23 cellular contexts compared by ENCODE assay signal in the genomic region with DNA sequence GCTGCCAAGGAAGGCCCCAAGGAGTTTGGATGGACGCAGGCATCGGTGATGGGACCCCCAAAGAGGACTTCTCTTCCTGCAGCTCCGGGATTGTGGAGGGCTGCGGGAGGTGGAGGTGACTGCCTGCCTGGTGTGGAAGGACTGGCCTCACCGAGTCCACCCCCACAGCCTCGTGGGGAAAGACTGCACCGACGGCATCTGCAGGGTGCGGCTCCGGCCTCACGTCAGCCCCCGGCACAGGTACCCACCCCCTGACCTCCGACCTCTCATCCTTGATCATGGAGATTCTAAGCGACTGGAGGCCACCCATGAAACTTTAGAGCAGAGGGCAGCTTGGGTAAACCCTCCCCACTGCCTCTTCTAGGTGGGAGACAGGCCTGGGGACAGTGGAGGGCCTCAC. TPM values are rescaled to one million over a fixed set of nuclear protein-coding genes. Genes with fewer than 3 reads are reported as not detected.
A peak's percentile ranks its signal among the peaks of the same experiment; 100 is the strongest.
DNase-seq lines count a peak whose midpoint lies in the region; ATAC-seq, FAIRE-seq and TF ChIP-seq lines count a peak whose summit lies in the region.
"Had no signal": no experiment of that assay in that cellular context is flagged by ENCODE, and none has a peak within 500 bp of the region (broad histone marks: within the 10 kb centered on the region; RNA-seq: fewer than 3 reads in every experiment).

No MANE protein-coding gene starts in this region.

- no peaks in the 10 kb centered on the region for H3K27me3 ChIP-seq in CD4-positive, alpha-beta T cell (ENCODE audit: control insufficient read depth, insufficient read depth, low read length)
- H3K27me3 ChIP-seq in IMR-90 (ENCODE audit: control insufficient read depth, insufficient read depth, low read length): no peaks in the 10 kb centered on the region
- H3K27me3 ChIP-seq in H1 (replicated peaks in 1 of 4; ENCODE audit: control insufficient read depth in 3 of 4, extremely low read depth in 1 of 4, insufficient read depth in 3 of 4, low read length in 3 of 4): no peaks in the 10 kb centered on the region
- H3K27me3 ChIP-seq in naive thymus-derived CD4-positive, alpha-beta T cell (ENCODE audit: control insufficient read depth in 2 of 2, insufficient read depth in 2 of 2, low read length in 2 of 2): no peaks in the 10 kb centered on the region
- H3K27me3 ChIP-seq: SJSA1 had no signal

- H2BK20ac ChIP-seq in IMR-90 (ENCODE audit: low read depth, low read length) (no peak overlapping the region), H1 (ENCODE audit: low read length) (no peak overlapping the region)

- no peak overlapping the region for H2BK15ac ChIP-seq in IMR-90 (ENCODE audit: low read depth, low read length)
- H2BK15ac ChIP-seq in H1 (ENCODE audit: low read length): no peak overlapping the region

- H3K23ac ChIP-seq in IMR-90 (ENCODE audit: low read depth, low read length) (no peak overlapping the region), H1 (ENCODE audit: insufficient read length) (no peak overlapping the region)

- H3K18ac ChIP-seq in IMR-90 (ENCODE audit: low read depth, low read length) (no peak overlapping the region), H1 (ENCODE audit: extremely low read depth, low read length) (no peak overlapping the region)

- TF ChIP-seq RAD21 in IMR-90 (IDR thresholded peaks at IDR 0.05; ENCODE audit: low read length) (no peak), H1 (IDR thresholded peaks at IDR 0.05 in 1 of 2, conservative IDR thresholded peaks at IDR 0.05 in 1 of 2; ENCODE audit: low read depth in 2 of 2, low read length in 2 of 2) (no peak)

- H2BK12ac ChIP-seq in H1 (ENCODE audit: low read depth, low read length): no peak overlapping the region

- H2BK5ac ChIP-seq in IMR-90 (ENCODE audit: low read depth, low read length, poor library complexity, severe bottlenecking): no peak overlapping the region
- H2BK5ac ChIP-seq in H1 (ENCODE audit: low read depth, low read length): no peak overlapping the region

- peaks cover 2% of the 10 kb centered on the region for H3K4me1 Mint-ChIP-seq in CD4-positive, alpha-beta T cell (ENCODE audit: low read depth)
- H3K4me1 Mint-ChIP-seq in naive thymus-derived CD4-positive, alpha-beta T cell: peaks cover 0 to 2% (median 0%) of the 10 kb centered on the region in 7 donors

- no peak for DNase-seq in CD4-positive, alpha-beta T cell
- DNase-seq in IMR-90: no peak
- no peak for DNase-seq in H1 (ENCODE audit: low read depth in 1 of 2, low spot score in 2 of 2)
- DNase-seq in naive thymus-derived CD4-positive, alpha-beta T cell: no peak
- DNase-seq in left lobe of liver (ENCODE audit: low spot score): no peak
- DNase-seq in erythroblast (lab: John Stamatoyannopoulos, UW): no peak
- DNase-seq: DMS53, GOT3, NCI-H1092, NCI-H1417 treated with DMSO at 0.1 percent for 48 hours, NCI-H187 treated with DMSO at 0.1 percent for 48 hours, NCI-H2107, NCI-H526 treated with DMSO at 0.1 percent for 48 hours, Right ventricle myocardium superior, RPMI8226 had no signal

- H3K23me2 ChIP-seq in H1 (ENCODE audit: low read depth, low read length): no peaks in the 10 kb centered on the region

- intact Hi-C loops in CD4-positive, alpha-beta T cell (cut with DNase I, micrococcal nuclease): no loop called here
- intact Hi-C loops in IMR-90 (cut with micrococcal nuclease): no loop called here
- intact Hi-C loops in naive thymus-derived CD4-positive, alpha-beta T cell (cut with micrococcal nuclease): no loop called here

- H4K8ac ChIP-seq in IMR-90 (ENCODE audit: low read depth in 2 of 2, low read length in 2 of 2): no peak overlapping the region
- no peak overlapping the region for H4K8ac ChIP-seq in H1 (ENCODE audit: extremely low read depth, insufficient read depth, low read length)

- no peaks in the 10 kb centered on the region for H3K9me3 ChIP-seq in CD4-positive, alpha-beta T cell (ENCODE audit: control insufficient read depth, low read length)
- H3K9me3 ChIP-seq in IMR-90 (ENCODE audit: control insufficient read depth, insufficient read depth, low read length): no peaks in the 10 kb centered on the region
- no peaks in the 10 kb centered on the region for H3K9me3 ChIP-seq in H1 (ENCODE audit: insufficient read depth in 2 of 2, low read depth in 1 of 2, low read length in 1 of 2)
- no peaks in the 10 kb centered on the region for H3K9me3 ChIP-seq in naive thymus-derived CD4-positive, alpha-beta T cell (ENCODE audit: control insufficient read depth in 2 of 3, low read length in 3 of 3)
- H3K9me3 ChIP-seq: SJSA1 had no signal

- no TSS peak for BruUV-seq in IMR-90 (replicated peaks; lab: Mats Ljungman, UMichigan)

- CTCF ChIA-PET in CD4-positive, alpha-beta T cell (lab: Charles Lee): interaction anchor here (0.5 to 1.4 kb wide), 2 partner anchors 38 to 122 kb away, joined by 3 to 4 read pairs; no protein-coding TSS in a partner anchor
- CTCF ChIA-PET in IMR-90 (lab: Yijun Ruan, JAX) (no interaction called here), H1 (lab: Charles Lee; ENCODE audit: partially characterized antibody) (interaction anchor here (0.6 to 1.1 kb wide), 3 partner anchors 15 to 379 kb away, joined by 3 to 5 read pairs (median 3); no protein-coding TSS in a partner anchor)
- CTCF ChIA-PET in naive thymus-derived CD4-positive, alpha-beta T cell (lab: Charles Lee): no interaction called here

- H3K4me3 Mint-ChIP-seq in CD4-positive, alpha-beta T cell: no peak overlapping the region
- no peak overlapping the region for H3K4me3 Mint-ChIP-seq in naive thymus-derived CD4-positive, alpha-beta T cell

- H3K4me2 ChIP-seq in IMR-90 (ENCODE audit: low read depth, low read length): no peak overlapping the region
- no peak overlapping the region for H3K4me2 ChIP-seq in H1 (ENCODE audit: insufficient read depth in 1 of 2, low read depth in 2 of 2, low read length in 2 of 2)

- H3K9me1 ChIP-seq in IMR-90 (ENCODE audit: insufficient read depth, low read length): no peaks in the 10 kb centered on the region

- H4K20me1 ChIP-seq in IMR-90 (ENCODE audit: insufficient read depth, low read length) (no peaks in the 10 kb centered on the region), H1 (replicated peaks in 1 of 2; ENCODE audit: control insufficient read depth in 1 of 2, insufficient read depth in 2 of 2, low read length in 2 of 2) (no peaks in the 10 kb centered on the region)

- no peak overlapping the region for H2BK120ac ChIP-seq in IMR-90 (ENCODE audit: low read depth, low read length)
- H2BK120ac ChIP-seq in H1 (replicated peaks; ENCODE audit: low read depth, low read length): no peak overlapping the region

- no peaks in the 10 kb centered on the region for H3K9me3 Mint-ChIP-seq in CD4-positive, alpha-beta T cell
- H3K9me3 Mint-ChIP-seq in naive thymus-derived CD4-positive, alpha-beta T cell: no peaks in the 10 kb centered on the region
- H3K9me3 Mint-ChIP-seq: IgD-negative memory B cell had no signal

- no peak overlapping the region for H3K56ac ChIP-seq in IMR-90 (ENCODE audit: extremely low read depth, insufficient read depth, low read length)
- H3K56ac ChIP-seq in H1 (replicated peaks; ENCODE audit: insufficient read length, low read depth, low read length): no peak overlapping the region

- 0 out of 4 replicates have a peak, but pooled peaks cover 0 to 3% of the 10 kb centered on the region in 2 experiments for H3K79me1 ChIP-seq in IMR-90 (ENCODE audit: low read depth in 1 of 2, low read length in 2 of 2)
- H3K79me1 ChIP-seq in H1 (ENCODE audit: low read depth, low read length): no peaks in the 10 kb centered on the region

- TF ChIP-seq CTCF in CD4-positive, alpha-beta T cell (IDR thresholded peaks at IDR 0.05): no peak
- TF ChIP-seq CTCF in IMR-90 (conservative IDR thresholded peaks at IDR 0.05; ENCODE audit: low read depth, low read length) (no peak), H1 (IDR thresholded peaks at IDR 0.05; ENCODE audit: control extremely low read depth in 1 of 3, insufficient read depth in 1 of 3, low read depth in 1 of 3, low read length in 3 of 3) (no peak)

- H2AK5ac ChIP-seq in IMR-90 (ENCODE audit: low read depth, low read length) (no peak overlapping the region), H1 (ENCODE audit: low read depth, low read length) (peak overlapping the region; percentile 39; the same call in 1 of the 2 replicates)

- H2AK9ac ChIP-seq in IMR-90 (replicated peaks; ENCODE audit: low read depth, low read length, poor library complexity): peak overlapping the region; percentile 78

- peaks cover 43% of the 10 kb centered on the region for H3K36me3 Mint-ChIP-seq in CD4-positive, alpha-beta T cell (ENCODE audit: low read depth)
- H3K36me3 Mint-ChIP-seq in naive thymus-derived CD4-positive, alpha-beta T cell: peaks cover 4 to 16% (median 8%) of the 10 kb centered on the region in 5 donors

- no peaks in the 10 kb centered on the region for H3K27me3 Mint-ChIP-seq in CD4-positive, alpha-beta T cell
- H3K27me3 Mint-ChIP-seq in naive thymus-derived CD4-positive, alpha-beta T cell: no peaks in the 10 kb centered on the region
- H3K27me3 Mint-ChIP-seq: IgD-negative memory B cell had no signal

- FAIRE-seq in H1 (lab: Jason Lieb, UNC): no peak

- H3K4me3 ChIP-seq in IMR-90 (ENCODE audit: insufficient read depth, low read depth, low read length) (no peak overlapping the region), H1 (ENCODE audit: extremely low read depth in 1 of 4, insufficient read depth in 2 of 4, low read depth in 3 of 4, low read length in 4 of 4) (no peak overlapping the region)
- no peak overlapping the region for H3K4me3 ChIP-seq in naive thymus-derived CD4-positive, alpha-beta T cell (ENCODE audit: low read length)
- H3K4me3 ChIP-seq: SJSA1 had no signal

- H3K27ac Mint-ChIP-seq in CD4-positive, alpha-beta T cell: peak overlapping the region; percentile 7
- H3K27ac Mint-ChIP-seq in naive thymus-derived CD4-positive, alpha-beta T cell: peak overlapping the region in 2 of 9 donors; percentile 25 to 45

- H3K36me3 ChIP-seq in IMR-90 (ENCODE audit: control insufficient read depth, insufficient read depth, low read length): peaks cover 11% of the 10 kb centered on the region
- no peaks in the 10 kb centered on the region; a peak in 1 of 8 replicates for H3K36me3 ChIP-seq in H1 (ENCODE audit: control insufficient read depth in 2 of 4, insufficient read depth in 4 of 4, low read length in 3 of 4)
- peaks cover 0 to 21% (median 0%) of the 10 kb centered on the region in 3 experiments for H3K36me3 ChIP-seq in naive thymus-derived CD4-positive, alpha-beta T cell (ENCODE audit: control insufficient read depth in 2 of 3, insufficient read depth in 3 of 3, low read length in 3 of 3)

- no peak overlapping the region for H4K5ac ChIP-seq in IMR-90 (ENCODE audit: low read depth, low read length)
- no peak overlapping the region for H4K5ac ChIP-seq in H1 (ENCODE audit: insufficient read length, low read depth, low read length)

- dilution Hi-C loops in IMR-90 (cut with HindIII; ENCODE audit: low sequenced_read_pairs, unreplicated experiment): no loop called here

- WGBS in IMR-90 (ENCODE audit: extremely low coverage in 2 of 2, insufficient read length in 1 of 2), 2 experiments: 100% methylated on average over 1 of the region's 14 CpGs; no CpG with 5 or more reads in 1 of the 2 experiments
- WGBS in H1 (ENCODE audit: extremely low coverage in 1 of 2, insufficient coverage in 1 of 2, insufficient read length in 1 of 2, insufficient replicate concordance in 2 of 2, low coverage in 1 of 2, low lambda C conversion rate in 2 of 2, missing lambda C conversion rate in 1 of 2), 2 experiments: 95% methylated on average over 7 of the region's 14 CpGs; no CpG with 5 or more reads in 1 of the 2 experiments

- in situ Hi-C loops in IMR-90 (cut with MboI; ENCODE audit: low sequenced_read_pairs): no loop called here

- no peak overlapping the region for H3K14ac ChIP-seq in IMR-90 (replicated peaks; ENCODE audit: low read depth, low read length)
- no peak overlapping the region for H3K14ac ChIP-seq in H1 (ENCODE audit: insufficient read length)

- ATAC-seq in CD4-positive, alpha-beta T cell (ENCODE audit: poor library complexity): peak; percentile 7
- ATAC-seq in IMR-90 (ENCODE audit: low read depth): no peak
- peak; percentile 19 for ATAC-seq in naive thymus-derived CD4-positive, alpha-beta T cell
- ATAC-seq in GM18867 (IDR thresholded peaks at IDR 0.05; ENCODE audit: unreplicated experiment): no peak
- ATAC-seq in left lobe of liver: no peak
- ATAC-seq in HG03135 (IDR thresholded peaks at IDR 0.05; ENCODE audit: unreplicated experiment): no peak
- ATAC-seq: HCT116 had no signal

- H4K91ac ChIP-seq in IMR-90 (ENCODE audit: insufficient read depth, low read depth, low read length) (no peak overlapping the region), H1 (replicated peaks; ENCODE audit: insufficient read length, low read length) (no peak overlapping the region)

- H3K9ac ChIP-seq in IMR-90 (ENCODE audit: low read depth, low read length) (no peak overlapping the region), H1 (replicated peaks in 1 of 4; ENCODE audit: extremely low read depth in 1 of 4, low read depth in 3 of 4, low read length in 3 of 4) (no peak overlapping the region; a peak in 1 of 7 replicates)

- POLR2A ChIA-PET in CD4-positive, alpha-beta T cell (lab: Charles Lee): no interaction called here
- POLR2A ChIA-PET in IMR-90 (lab: Charles Lee; ENCODE audit: unreplicated experiment) (no interaction called here), H1 (lab: Charles Lee; ENCODE audit: partially characterized antibody) (interaction anchor here (0.6 to 1.2 kb wide), 3 partner anchors 9 to 176 kb away, joined by 3 to 4 read pairs (median 3); a partner anchor contains a TSS)
- POLR2A ChIA-PET in naive thymus-derived CD4-positive, alpha-beta T cell (lab: Charles Lee): no interaction called here

- H2AFZ ChIP-seq in IMR-90 (replicated peaks; ENCODE audit: low read length, poor library complexity): no peak overlapping the region
- H2AFZ ChIP-seq in H1 (ENCODE audit: low read length): no peak overlapping the region

- H3K79me2 ChIP-seq in H1 (ENCODE audit: control insufficient read depth in 1 of 2, insufficient read depth in 2 of 2, low read length in 2 of 2): no peaks in the 10 kb centered on the region

- no peak for TF ChIP-seq EP300 in H1 (IDR thresholded peaks at IDR 0.05; ENCODE audit: borderline replicate concordance in 1 of 2, low read depth in 2 of 2, low read length in 2 of 2)

- H3K4me1 ChIP-seq in IMR-90 (ENCODE audit: control insufficient read depth, insufficient read depth, low read length) (no peaks in the 10 kb centered on the region), H1 (replicated peaks in 1 of 4; ENCODE audit: control insufficient read depth in 3 of 4, insufficient read depth in 4 of 4, low read length in 3 of 4) (0 out of 7 replicates have a peak, but pooled peaks cover 0 to 2% (median 0%) of the 10 kb centered on the region in 4 experiments)
- peaks cover 0 to 4% of the 10 kb centered on the region in 2 donors for H3K4me1 ChIP-seq in naive thymus-derived CD4-positive, alpha-beta T cell (ENCODE audit: control insufficient read depth in 2 of 2, insufficient read depth in 2 of 2, low read length in 2 of 2)
- H3K4me1 ChIP-seq: SJSA1 had no signal

- TF ChIP-seq POLR2A in IMR-90 (IDR thresholded peaks at IDR 0.05; ENCODE audit: low read depth, low read length): no peak
- no peak for TF ChIP-seq POLR2A in H1 (IDR thresholded peaks at IDR 0.05; ENCODE audit: control extremely low read depth in 1 of 2, low read depth in 2 of 2, low read length in 2 of 2)
- no peak for TF ChIP-seq POLR2A in erythroblast (IDR thresholded peaks at IDR 0.05; ENCODE audit: low read length)

- no peak overlapping the region for H3K27ac ChIP-seq in CD4-positive, alpha-beta T cell (ENCODE audit: low read depth, low read length)
- H3K27ac ChIP-seq in IMR-90 (ENCODE audit: insufficient read depth, low read length) (no peak overlapping the region), H1 (ENCODE audit: low read depth, low read length) (no peak overlapping the region)
- H3K27ac ChIP-seq in naive thymus-derived CD4-positive, alpha-beta T cell (ENCODE audit: low read depth, low read length): no peak overlapping the region
- H3K27ac ChIP-seq: SJSA1 had no signal

- no peak overlapping the region for H3K4ac ChIP-seq in IMR-90 (ENCODE audit: low read depth, low read length)
- no peak overlapping the region for H3K4ac ChIP-seq in H1 (replicated peaks; ENCODE audit: insufficient read length, low read depth, low read length)

RNA-seq across cellular contexts. Expression of a gene that starts 16.9 kb away (rescaled TPM):
- total RNA-seq in CD4-positive, alpha-beta T cell: 100 to 1,000 TPM; 152 to 154 TPM
- total RNA-seq in IMR-90 (2012; rRNA removed): 19.9 and 20.6 TPM in 2 replicates
- 31.7 and 34.9 TPM in 2 replicates for polyA plus RNA-seq in IMR-90 (2012; rRNA removed)
- polyA plus RNA-seq in IMR-90 (2012; cell fraction: cytosol; rRNA removed): 15.3 and 30.0 TPM in 2 replicates
- polyA plus RNA-seq in IMR-90 (2012; cell fraction: nucleus; rRNA removed; ENCODE audit: low replicate concordance): 532 and 592 TPM in 2 replicates
- 63.4 and 71.7 TPM in 2 replicates for total RNA-seq in H1 (2021; fragmentation: NEBNext Ultra II Directional; extraction: Animal tissue kit (Norgen Biotek cat#: 25700))
- 22.3 and 25.8 TPM in 2 replicates for polyA plus RNA-seq in H1 (2011; rRNA removed)
- 30.1 TPM for polyA plus RNA-seq in H1 (2011; cell fraction: cytosol; rRNA removed)
- polyA plus RNA-seq in H1 (2011; cell fraction: nucleus; rRNA removed): 143 TPM
- polyA plus RNA-seq in H1 (2012, experiment 1 of 2): 60.4 to 106 TPM (median 89.9 TPM) in 4 replicates
- polyA plus RNA-seq in H1 (2012, experiment 2 of 2): 21.3 TPM
- 35.8 TPM for polyA plus RNA-seq in H1 (2013, experiment 1 of 2)
- polyA plus RNA-seq in H1 (2013, experiment 2 of 2): 31.6 TPM
- polyA minus RNA-seq in H1 (2011; rRNA and poly(A)+ RNA removed): 16.3 and 26.5 TPM in 2 replicates
- 14.7 TPM for polyA minus RNA-seq in H1 (2011; cell fraction: cytosol; rRNA and poly(A)+ RNA removed)
- polyA minus RNA-seq in H1 (2011; cell fraction: nucleus; rRNA and poly(A)+ RNA removed): 41.7 TPM
- total RNA-seq in naive thymus-derived CD4-positive, alpha-beta T cell: 100 to 1,000 TPM in 4 of 5 experiments, 10 to 100 TPM in 1; 94.7 to 185 (median 163) TPM
- polyA plus RNA-seq in naive thymus-derived CD4-positive, alpha-beta T cell: 10 to 100 TPM in 1 of 2 donors, 1 to 10 TPM in 1; 3.6 to 10.8 TPM
- total RNA-seq in left lobe of liver: 50.5 TPM

RNA-seq across cellular contexts. Expression of a gene that starts 20.7 kb away (rescaled TPM):
- 10 to 100 TPM; 91.6 to 92.5 TPM for total RNA-seq in CD4-positive, alpha-beta T cell
- total RNA-seq in IMR-90 (2012; rRNA removed) (5.0 TPM in 2 replicates), left lobe of liver (1.5 TPM)
- polyA plus RNA-seq in IMR-90 (2012; rRNA removed) (17.2 and 19.9 TPM in 2 replicates), H1 (2011; rRNA removed) (10.0 and 12.6 TPM in 2 replicates)
- polyA plus RNA-seq in IMR-90 (2012; cell fraction: cytosol; rRNA removed): 19.6 and 28.9 TPM in 2 replicates
- 15.4 and 32.8 TPM in 2 replicates for polyA plus RNA-seq in IMR-90 (2012; cell fraction: nucleus; rRNA removed; ENCODE audit: low replicate concordance)
- 12.5 and 13.1 TPM in 2 replicates for total RNA-seq in H1 (2021; fragmentation: NEBNext Ultra II Directional; extraction: Animal tissue kit (Norgen Biotek cat#: 25700))
- 9.7 TPM for polyA plus RNA-seq in H1 (2011; cell fraction: cytosol; rRNA removed)
- 13.6 TPM for polyA plus RNA-seq in H1 (2011; cell fraction: nucleus; rRNA removed)
- polyA plus RNA-seq in H1 (2012, experiment 1 of 2): 8.9 to 13.6 TPM (median 12.7 TPM) in 4 replicates
- polyA plus RNA-seq in H1 (2012, experiment 2 of 2): 10.1 TPM
- 7.2 TPM for polyA plus RNA-seq in H1 (2013, experiment 1 of 2)
- 6.2 TPM for polyA plus RNA-seq in H1 (2013, experiment 2 of 2)
- 3.8 and 6.1 TPM in 2 replicates for polyA minus RNA-seq in H1 (2011; rRNA and poly(A)+ RNA removed)
- 9.6 TPM for polyA minus RNA-seq in H1 (2011; cell fraction: cytosol; rRNA and poly(A)+ RNA removed)
- polyA minus RNA-seq in H1 (2011; cell fraction: nucleus; rRNA and poly(A)+ RNA removed): 5.9 TPM
- 10 to 100 TPM; 30.7 to 87.3 (median 71.3) TPM for total RNA-seq in naive thymus-derived CD4-positive, alpha-beta T cell
- 10 to 100 TPM; 13.4 to 14.7 TPM for polyA plus RNA-seq in naive thymus-derived CD4-positive, alpha-beta T cell

RNA-seq across cellular contexts. Expression of a gene that starts 54.3 kb away (rescaled TPM):
- total RNA-seq in CD4-positive, alpha-beta T cell: 1 to 10 TPM; 2.0 to 2.4 TPM
- not detected in 2 replicates for total RNA-seq in IMR-90 (2012; rRNA removed)
- polyA plus RNA-seq in IMR-90 (2012; rRNA removed): 0.10 and 0.11 TPM in 2 replicates
- 0.11 and 0.25 TPM in 2 replicates for polyA plus RNA-seq in IMR-90 (2012; cell fraction: cytosol; rRNA removed)
- polyA plus RNA-seq in IMR-90 (2012; cell fraction: nucleus; rRNA removed; ENCODE audit: low replicate concordance): 0.58 and 1.5 TPM in 2 replicates
- 6.8 and 7.5 TPM in 2 replicates for total RNA-seq in H1 (2021; fragmentation: NEBNext Ultra II Directional; extraction: Animal tissue kit (Norgen Biotek cat#: 25700))
- polyA plus RNA-seq in H1 (2011; rRNA removed): 2.7 and 6.4 TPM in 2 replicates
- polyA plus RNA-seq in H1 (2011; cell fraction: cytosol; rRNA removed): 2.3 TPM
- 6.4 TPM for polyA plus RNA-seq in H1 (2011; cell fraction: nucleus; rRNA removed)
- polyA plus RNA-seq in H1 (2012, experiment 1 of 2): 3.2 to 8.2 TPM (median 7.6 TPM) in 4 replicates
- polyA plus RNA-seq in H1 (2012, experiment 2 of 2): 7.1 TPM
- 6.4 TPM for polyA plus RNA-seq in H1 (2013, experiment 1 of 2)
- 6.2 TPM for polyA plus RNA-seq in H1 (2013, experiment 2 of 2)
- 1.1 TPM in 2 replicates for polyA minus RNA-seq in H1 (2011; rRNA and poly(A)+ RNA removed)
- 7.6 TPM for polyA minus RNA-seq in H1 (2011; cell fraction: cytosol; rRNA and poly(A)+ RNA removed)
- 8.8 TPM for polyA minus RNA-seq in H1 (2011; cell fraction: nucleus; rRNA and poly(A)+ RNA removed)
- 1 to 10 TPM in 3 of 5 experiments, under 1 TPM in 2; 0.57 to 3.6 (median 2.2) TPM for total RNA-seq in naive thymus-derived CD4-positive, alpha-beta T cell
- 1 to 10 TPM; 1.1 to 1.2 TPM for polyA plus RNA-seq in naive thymus-derived CD4-positive, alpha-beta T cell
- 0.35 TPM for total RNA-seq in left lobe of liver
- total RNA-seq: A172, Daoy, G401, SJSA1 had no signal

RNA-seq across cellular contexts. Expression of a gene that starts 57.1 kb away (rescaled TPM):
- 1 to 10 TPM; 4.0 to 4.8 TPM for total RNA-seq in CD4-positive, alpha-beta T cell
- 19.7 and 27.2 TPM in 2 replicates for total RNA-seq in IMR-90 (2012; rRNA removed)
- 52.8 and 53.0 TPM in 2 replicates for polyA plus RNA-seq in IMR-90 (2012; rRNA removed)
- polyA plus RNA-seq in IMR-90 (2012; cell fraction: cytosol; rRNA removed): 56.1 and 64.0 TPM in 2 replicates
- polyA plus RNA-seq in IMR-90 (2012; cell fraction: nucleus; rRNA removed; ENCODE audit: low replicate concordance): 18.8 and 44.2 TPM in 2 replicates
- total RNA-seq in H1 (2021; fragmentation: NEBNext Ultra II Directional; extraction: Animal tissue kit (Norgen Biotek cat#: 25700)): 48.0 and 48.5 TPM in 2 replicates
- polyA plus RNA-seq in H1 (2011; rRNA removed): 91.6 and 113 TPM in 2 replicates
- 68.0 TPM for polyA plus RNA-seq in H1 (2011; cell fraction: cytosol; rRNA removed)
- polyA plus RNA-seq in H1 (2011; cell fraction: nucleus; rRNA removed): 71.1 TPM
- 40.4 to 54.4 TPM (median 47.9 TPM) in 4 replicates for polyA plus RNA-seq in H1 (2012, experiment 1 of 2)
- 86.0 TPM for polyA plus RNA-seq in H1 (2012, experiment 2 of 2)
- polyA plus RNA-seq in H1 (2013, experiment 1 of 2): 32.3 TPM
- 33.2 TPM for polyA plus RNA-seq in H1 (2013, experiment 2 of 2)
- polyA minus RNA-seq in H1 (2011; rRNA and poly(A)+ RNA removed): 18.7 and 22.3 TPM in 2 replicates
- polyA minus RNA-seq in H1 (2011; cell fraction: cytosol; rRNA and poly(A)+ RNA removed): 29.5 TPM
- 26.8 TPM for polyA minus RNA-seq in H1 (2011; cell fraction: nucleus; rRNA and poly(A)+ RNA removed)
- 10 to 100 TPM in 4 of 5 experiments, 1 to 10 TPM in 1; 4.9 to 31.6 (median 16.6) TPM for total RNA-seq in naive thymus-derived CD4-positive, alpha-beta T cell
- 10 to 100 TPM; 46.3 to 65.5 TPM for polyA plus RNA-seq in naive thymus-derived CD4-positive, alpha-beta T cell
- 11.7 TPM for total RNA-seq in left lobe of liver

Comparison
In these comparisons a context has a peak if more than half of its experiments do, and no peak if none do; other contexts are left out.
1. ATAC-seq: peak in CD4-positive, alpha-beta T cell (single experiment) and naive thymus-derived CD4-positive, alpha-beta T cell (single experiment); none in IMR-90 (single experiment), GM18867 (single experiment), left lobe of liver (single experiment) and HG03135 (single experiment).
2. CTCF ChIA-PET loops: an anchor here in CD4-positive, alpha-beta T cell (0.5 to 1.4 kb wide) and H1 (0.6 to 1.1 kb wide); none called in IMR-90 and naive thymus-derived CD4-positive, alpha-beta T cell.